In genomic region chr7:51459809-51460208, GRCh38 we compare ENCODE assay signal across 21 cellular contexts.
DNase-seq lines count a peak whose midpoint lies in the region; ATAC-seq, FAIRE-seq and TF ChIP-seq lines count a peak whose summit lies in the region.
"Had no signal": no experiment of that assay in that cellular context is flagged by ENCODE, and none has a peak within 500 bp of the region (broad histone marks: within the 10 kb centered on the region; RNA-seq: fewer than 3 reads in every experiment).

No MANE protein-coding gene starts in this region.

- TF ChIP-seq POLR2A in H1 (IDR thresholded peaks at IDR 0.05; ENCODE audit: control extremely low read depth in 1 of 2, low read depth in 2 of 2, low read length in 2 of 2) = no peak

- H4K8ac ChIP-seq in H1 (ENCODE audit: extremely low read depth, insufficient read depth, low read length) (no peak overlapping the region), mesendoderm (ENCODE audit: low read depth, low read length) (no peak overlapping the region)

- H4K20me1 ChIP-seq in GM23338 (replicated peaks; ENCODE audit: insufficient read depth) (no peaks in the 10 kb centered on the region), H1 (replicated peaks in 1 of 2; ENCODE audit: control insufficient read depth in 1 of 2, insufficient read depth in 2 of 2, low read length in 2 of 2) (no peaks in the 10 kb centered on the region)

- no peak overlapping the region for H2BK15ac ChIP-seq in H1 (ENCODE audit: low read length)
- H2BK15ac ChIP-seq in mesendoderm (replicated peaks; ENCODE audit: low read depth) = no peak overlapping the region

- H3K9me3 ChIP-seq in HAP-1 (no peaks in the 10 kb centered on the region; the same call in 1 of the 2 replicates), H1 (ENCODE audit: insufficient read depth in 2 of 2, low read depth in 1 of 2, low read length in 1 of 2) (no peaks in the 10 kb centered on the region)
- H3K9me3 ChIP-seq: BLaER1 treated with 17β-estradiol and CSF1 and Interleukin-3, amounts not matched to agents 10 nM and 100 nM; SK-N-SH had no signal

- H3K27me3 Mint-ChIP-seq in GM23338 (ENCODE audit: insufficient read depth, low read depth, poor library complexity) = peaks cover 9% of the 10 kb centered on the region
- H3K27me3 Mint-ChIP-seq in T-cell = peaks cover 0 to 6% of the 10 kb centered on the region in 2 donors
- H3K27me3 Mint-ChIP-seq: CD8-positive, alpha-beta memory T cell had no signal

- no peak overlapping the region for H3K4ac ChIP-seq in H1 (replicated peaks; ENCODE audit: insufficient read length, low read depth, low read length)
- no peak overlapping the region for H3K4ac ChIP-seq in mesendoderm (ENCODE audit: low read depth, low read length)

- H2BK12ac ChIP-seq in H1 (ENCODE audit: low read depth, low read length) = no peak overlapping the region

- no peak overlapping the region for H4K91ac ChIP-seq in H1 (replicated peaks; ENCODE audit: insufficient read length, low read length)

- peaks cover 27% of the 10 kb centered on the region for H3K9me2 ChIP-seq in GM23338 (ENCODE audit: insufficient read depth)
- H3K9me2 ChIP-seq: SK-N-SH had no signal

- H3K9ac ChIP-seq in H1 (replicated peaks in 1 of 4; ENCODE audit: extremely low read depth in 1 of 4, low read depth in 3 of 4, low read length in 3 of 4) = no peak overlapping the region
- no peak overlapping the region for H3K9ac ChIP-seq in mesendoderm (ENCODE audit: low read length)
- H3K9ac ChIP-seq: BLaER1 treated with 17β-estradiol and CSF1 and Interleukin-3, amounts not matched to agents 10 nM and 100 nM; SK-N-SH had no signal

- peaks cover 23% of the 10 kb centered on the region for H3K4me1 Mint-ChIP-seq in GM23338
- H3K4me1 Mint-ChIP-seq in T-cell = no peaks in the 10 kb centered on the region
- H3K4me1 Mint-ChIP-seq: CD8-positive, alpha-beta memory T cell had no signal

- TF ChIP-seq RAD21 in H1 (IDR thresholded peaks at IDR 0.05 in 1 of 2, conservative IDR thresholded peaks at IDR 0.05 in 1 of 2; ENCODE audit: low read depth in 2 of 2, low read length in 2 of 2) = peak; percentile 9 to 49; a peak in 2 of 4 replicates

- H3K79me1 ChIP-seq in H1 (ENCODE audit: low read depth, low read length) (no peaks in the 10 kb centered on the region), mesendoderm (ENCODE audit: low read length) (no peaks in the 10 kb centered on the region)

- CTCF ChIA-PET in H1 (lab: Charles Lee; ENCODE audit: partially characterized antibody) = interaction anchor here (0.6 to 2.9 kb wide), 13 partner anchors 9 to 839 kb away, joined by 3 to 15 read pairs (median 3); no protein-coding TSS in a partner anchor
- CTCF ChIA-PET in T-cell (lab: Charles Lee) = no interaction called here

- no peak overlapping the region for H3K56ac ChIP-seq in H1 (replicated peaks; ENCODE audit: insufficient read length, low read depth, low read length)
- H3K56ac ChIP-seq in mesendoderm (ENCODE audit: low read length) = no peak overlapping the region

- TF ChIP-seq EP300 in H1 (IDR thresholded peaks at IDR 0.05; ENCODE audit: borderline replicate concordance in 1 of 2, low read depth in 2 of 2, low read length in 2 of 2) = no peak

- H3K36me3 ChIP-seq in GM23338 (ENCODE audit: insufficient read depth) = no peaks in the 10 kb centered on the region
- H3K36me3 ChIP-seq in HAP-1 (replicated peaks) = no peaks in the 10 kb centered on the region
- no peaks in the 10 kb centered on the region for H3K36me3 ChIP-seq in H1 (ENCODE audit: control insufficient read depth in 2 of 4, insufficient read depth in 4 of 4, low read length in 3 of 4)
- H3K36me3 ChIP-seq in mesendoderm (ENCODE audit: control insufficient read depth, insufficient read depth, low read length) = no peaks in the 10 kb centered on the region
- H3K36me3 ChIP-seq: BLaER1 treated with 17β-estradiol and CSF1 and Interleukin-3, amounts not matched to agents 10 nM and 100 nM had no signal

- H2AK5ac ChIP-seq in H1 (ENCODE audit: low read depth, low read length) (no peak overlapping the region), mesendoderm (ENCODE audit: low read length) (no peak overlapping the region)

- no peaks in the 10 kb centered on the region for H3K23me2 ChIP-seq in H1 (ENCODE audit: low read depth, low read length)

- H3K27ac Mint-ChIP-seq in GM23338 (no peak overlapping the region), T-cell (no peak overlapping the region)

- peak; percentile 76 for FAIRE-seq in H1 (lab: Jason Lieb, UNC)
- FAIRE-seq: H54 had no signal

- H2BK120ac ChIP-seq in H1 (replicated peaks; ENCODE audit: low read depth, low read length) (no peak overlapping the region), mesendoderm (ENCODE audit: low read depth, low read length) (no peak overlapping the region)

- WGBS in H1 (ENCODE audit: extremely low coverage in 1 of 2, insufficient coverage in 1 of 2, insufficient read length in 1 of 2, insufficient replicate concordance in 2 of 2, low coverage in 1 of 2, low lambda C conversion rate in 2 of 2, missing lambda C conversion rate in 1 of 2), 2 experiments = 71% methylated on average over 4 of the region's 4 CpGs; no CpG with 5 or more reads in 1 of the 2 experiments
- no CpG with 5 or more reads among the region's 4 CpGs for WGBS in mesendoderm (ENCODE audit: extremely low coverage, insufficient coverage, low lambda C conversion rate)

- H2BK5ac ChIP-seq in H1 (ENCODE audit: low read depth, low read length) (no peak overlapping the region), mesendoderm (ENCODE audit: low read length) (no peak overlapping the region)

- in situ Hi-C loops in HAP-1 (cut with MboI; ENCODE audit: low sequenced_read_pairs) = no loop called here

- TF ChIP-seq CTCF in GM23338 (conservative IDR thresholded peaks at IDR 0.05; ENCODE audit: low read depth in 2 of 2) = peak; percentile 20 to 43; a peak in 3 of 4 replicates
- TF ChIP-seq CTCF in H1 (IDR thresholded peaks at IDR 0.05; ENCODE audit: control extremely low read depth in 1 of 3, insufficient read depth in 1 of 3, low read depth in 1 of 3, low read length in 3 of 3) = peak; percentile 33 to 58 (median 37)

- no peak overlapping the region for H3K23ac ChIP-seq in H1 (ENCODE audit: insufficient read length)
- H3K23ac ChIP-seq in mesendoderm (ENCODE audit: low read length) = no peak overlapping the region

- no peaks in the 10 kb centered on the region for H3K9me3 Mint-ChIP-seq in GM23338
- no peaks in the 10 kb centered on the region for H3K9me3 Mint-ChIP-seq in T-cell
- H3K9me3 Mint-ChIP-seq: CD8-positive, alpha-beta memory T cell had no signal

- no peak overlapping the region for H3K14ac ChIP-seq in H1 (ENCODE audit: insufficient read length)

- H2AFZ ChIP-seq in GM23338 (peak overlapping the region; percentile 20; the same call in 1 of the 2 replicates), H1 (ENCODE audit: low read length) (no peak overlapping the region)

- H3K27ac ChIP-seq in GM23338 (ENCODE audit: low read depth) = no peak overlapping the region
- H3K27ac ChIP-seq in H1 (ENCODE audit: low read depth, low read length) = no peak overlapping the region
- no peak overlapping the region for H3K27ac ChIP-seq in mesendoderm (ENCODE audit: low read depth, low read length)
- H3K27ac ChIP-seq: BLaER1 treated with 17β-estradiol and CSF1 and Interleukin-3, amounts not matched to agents 10 nM and 100 nM had no signal

- H3K4me2 ChIP-seq in GM23338 (no peak overlapping the region), H1 (ENCODE audit: insufficient read depth in 1 of 2, low read depth in 2 of 2, low read length in 2 of 2) (no peak overlapping the region), mesendoderm (ENCODE audit: low read length) (no peak overlapping the region)
- H3K4me2 ChIP-seq: BLaER1 treated with 17β-estradiol and CSF1 and Interleukin-3, amounts not matched to agents 10 nM and 100 nM; SK-N-SH had no signal

- H4K5ac ChIP-seq in H1 (ENCODE audit: insufficient read length, low read depth, low read length) = no peak overlapping the region
- H4K5ac ChIP-seq in mesendoderm (ENCODE audit: low read length) = no peak overlapping the region

- no peaks in the 10 kb centered on the region for H3K36me3 Mint-ChIP-seq in GM23338 (ENCODE audit: low read depth)
- no peaks in the 10 kb centered on the region for H3K36me3 Mint-ChIP-seq in T-cell
- H3K36me3 Mint-ChIP-seq: CD8-positive, alpha-beta memory T cell had no signal

- H3K79me2 ChIP-seq in GM23338 (replicated peaks; ENCODE audit: insufficient read depth) (no peaks in the 10 kb centered on the region), H1 (ENCODE audit: control insufficient read depth in 1 of 2, insufficient read depth in 2 of 2, low read length in 2 of 2) (no peaks in the 10 kb centered on the region), mesendoderm (ENCODE audit: control insufficient read depth, insufficient read depth, low read length) (no peaks in the 10 kb centered on the region)

- no peaks in the 10 kb centered on the region for H3F3A ChIP-seq in GM23338 (replicated peaks; ENCODE audit: low read depth)

- H3K27me3 ChIP-seq in GM23338 (ENCODE audit: insufficient read depth) (no peaks in the 10 kb centered on the region), HAP-1 (ENCODE audit: low read depth) (no peaks in the 10 kb centered on the region), H1 (replicated peaks in 1 of 4; ENCODE audit: control insufficient read depth in 3 of 4, extremely low read depth in 1 of 4, insufficient read depth in 3 of 4, low read length in 3 of 4) (no peaks in the 10 kb centered on the region), mesendoderm (ENCODE audit: insufficient read depth, low read length, poor library complexity) (no peaks in the 10 kb centered on the region)
- H3K27me3 ChIP-seq: BLaER1 treated with 17β-estradiol and CSF1 and Interleukin-3, amounts not matched to agents 10 nM and 100 nM had no signal

- no peak overlapping the region for H3K4me3 ChIP-seq in GM23338
- H3K4me3 ChIP-seq in HAP-1 = no peak overlapping the region
- H3K4me3 ChIP-seq in H1 (ENCODE audit: extremely low read depth in 1 of 4, insufficient read depth in 2 of 4, low read depth in 3 of 4, low read length in 4 of 4) = no peak overlapping the region
- H3K4me3 ChIP-seq in mesendoderm (ENCODE audit: low read length) = no peak overlapping the region
- H3K4me3 ChIP-seq: BLaER1 treated with 17β-estradiol and CSF1 and Interleukin-3, amounts not matched to agents 10 nM and 100 nM had no signal

- H3K18ac ChIP-seq in H1 (ENCODE audit: extremely low read depth, low read length) = 0 out of 2 replicates have a peak overlapping the region, but pooled peaks have one; percentile 40
- no peak overlapping the region for H3K18ac ChIP-seq in mesendoderm (ENCODE audit: low read length)

- no peak overlapping the region for H3K4me3 Mint-ChIP-seq in GM23338
- H3K4me3 Mint-ChIP-seq in T-cell = no peak overlapping the region

- DNase-seq in GM23338 (ENCODE audit: low spot score) (peak; percentile 77), HAP-1 (ENCODE audit: low spot score in 2 of 2) (peak; percentile 62 to 68), H1 (ENCODE audit: low read depth in 1 of 2, low spot score in 2 of 2) (no peak), mesendoderm (peak; percentile 78), T-cell (no peak), epidermal melanocyte (ENCODE audit: insufficient read length, low spot score) (no peak)
- DNase-seq: CD8-positive, alpha-beta memory T cell; DMS53; EL; NCI-H1105 treated with DMSO at 0.1 percent for 48 hours; NCI-H1694; NCI-H2081 treated with DMSO at 0.1 percent for 48 hours; NCI-H345; NCI-H526 treated with DMSO at 0.1 percent for 48 hours; NK-92 treated with Interleukin-12 subunit alpha and Interleukin-12 subunit beta, amount 100 ng/mL, for 24 hours; SHP77; SK-N-SH; T-helper 1 cell had no signal

- POLR2A ChIA-PET in H1 (lab: Charles Lee; ENCODE audit: partially characterized antibody) = interaction anchor here (0.7 kb wide), 1 partner anchor 20 kb away, joined by 4 read pairs; no protein-coding TSS in a partner anchor
- POLR2A ChIA-PET in T-cell (lab: Charles Lee) = no interaction called here

- H3K4me1 ChIP-seq in GM23338 (ENCODE audit: insufficient read depth) (peaks cover 4% of the 10 kb centered on the region; the same call in 1 of the 2 replicates), HAP-1 (peaks cover 48% of the 10 kb centered on the region), H1 (replicated peaks in 1 of 4; ENCODE audit: control insufficient read depth in 3 of 4, insufficient read depth in 4 of 4, low read length in 3 of 4) (peaks cover 0 to 4% (median 0%) of the 10 kb centered on the region in 4 experiments; a peak in 3 of 7 replicates), mesendoderm (ENCODE audit: control insufficient read depth, low read depth, low read length) (no peaks in the 10 kb centered on the region)
- H3K4me1 ChIP-seq: BLaER1 treated with 17β-estradiol and CSF1 and Interleukin-3, amounts not matched to agents 10 nM and 100 nM had no signal

- ATAC-seq in GM23338 (peak; percentile 94), HG03159 (IDR thresholded peaks at IDR 0.05; ENCODE audit: unreplicated experiment) (no peak), T-cell (replicated peaks in 1 of 4) (no peak)

- no peak overlapping the region; the same call in 1 of the 2 replicates for H2BK20ac ChIP-seq in H1 (ENCODE audit: low read length)

Comparison
In these comparisons a context has a peak if more than half of its experiments do, and no peak if none do; other contexts are left out.
1. DNase-seq: peak in GM23338 (single experiment), HAP-1 (2 of 2) and mesendoderm (single experiment); none in H1 (0 of 2), T-cell (0 of 34) and epidermal melanocyte (single experiment).